In the genomic region with DNA sequence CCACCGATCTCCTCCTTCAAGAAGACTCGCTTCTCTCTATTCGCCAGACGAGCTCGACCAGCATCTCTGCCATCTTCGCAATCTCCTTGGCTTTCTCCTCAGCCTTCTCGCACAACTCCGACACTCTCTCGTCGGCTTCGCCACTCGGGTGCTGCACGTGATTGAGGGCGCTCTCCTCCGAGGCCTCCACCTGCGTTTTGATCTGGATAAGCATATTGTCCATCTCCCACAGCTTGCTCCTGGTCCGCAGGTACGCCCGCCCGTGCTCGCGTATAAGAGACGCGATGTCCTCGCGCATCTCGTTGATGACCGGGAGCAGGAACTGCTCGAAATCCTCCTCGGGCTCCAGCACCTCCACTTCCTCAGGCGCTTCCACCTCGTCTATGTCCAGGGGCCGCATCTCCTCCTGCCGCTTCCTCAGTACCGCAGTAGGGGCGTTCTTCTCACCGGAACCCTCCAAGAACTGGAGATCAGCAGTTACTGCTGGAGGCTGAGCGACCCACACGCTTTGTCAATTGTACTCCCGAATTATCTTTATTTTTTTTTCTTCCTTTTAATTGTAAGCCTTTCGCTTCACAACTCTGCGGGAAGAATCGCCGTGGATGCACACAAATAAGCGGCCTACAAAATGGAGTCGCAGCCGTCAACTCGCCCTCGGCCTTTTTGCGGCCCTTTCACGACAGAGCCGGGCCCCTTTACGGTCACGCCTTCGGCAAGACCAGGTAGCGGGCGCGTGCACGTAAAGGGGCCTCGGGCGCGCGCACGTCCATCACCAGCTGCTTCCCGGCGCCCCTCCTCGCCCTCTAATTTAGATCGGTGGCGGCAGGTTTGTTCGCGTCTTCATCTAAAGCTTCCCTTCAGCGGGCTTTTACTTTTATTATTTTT, we compare ENCODE assay signal across 8 cellular contexts. TPM values are rescaled to one million over a fixed set of nuclear protein-coding genes. Genes with fewer than 3 reads are reported as not detected.
DNase-seq lines count a peak whose midpoint lies in the region; ATAC-seq and TF ChIP-seq lines count a peak whose summit lies in the region.

A gene (minus strand): TSS at position 636 of the 885 bp plus-strand sequence. CDS start 236 bp downstream, at position 400.

- peak; percentile 11 for TF ChIP-seq CTCF in AG04449 (IDR thresholded peaks at IDR 0.05; ENCODE audit: insufficient read depth, low read length, missing control alignments)

- peak within 1 kb of the TSS; percentile 94 for H3K4me3 ChIP-seq in AG04449 (ENCODE audit: low read depth, low read length)

- ATAC-seq in GM18907 (IDR thresholded peaks at IDR 0.05; ENCODE audit: unreplicated experiment): peak; percentile 79
- ATAC-seq in HG03175 (IDR thresholded peaks at IDR 0.05; ENCODE audit: unreplicated experiment): peak; percentile 68

- POLR2A ChIA-PET in AG04449 (lab: Yijun Ruan, JAX): interaction anchor here (0.6 to 1.0 kb wide), 5 partner anchors 17 to 68 kb away, joined by 3 to 4 read pairs (median 4); a partner anchor contains a TSS

- H3K27ac Mint-ChIP-seq in immature natural killer cell: peak within 1 kb of the TSS; percentile 98 to 99 (median 98)

- H3K27me3 Mint-ChIP-seq in immature natural killer cell (ENCODE audit: low read depth in 3 of 3): peaks cover 6 to 8% (median 8%) of the 10 kb centered on the region in 3 donors

- no peaks in the 10 kb centered on the region for H3K9me3 Mint-ChIP-seq in immature natural killer cell

- H3K27ac ChIP-seq in caudate nucleus (ENCODE audit: low read depth, low read length): peak within 1 kb of the TSS; percentile 86

- CTCF ChIA-PET in AG04449 (lab: Yijun Ruan, JAX): interaction anchor here (0.6 to 1.2 kb wide), 10 partner anchors 8 to 373 kb away, joined by 3 to 4 read pairs (median 3); a partner anchor contains a TSS

- peaks cover 61 to 64% of the 10 kb centered on the region in 2 donors for H3K4me1 Mint-ChIP-seq in immature natural killer cell

- H3K4me3 Mint-ChIP-seq in immature natural killer cell: peak within 1 kb of the TSS; percentile 97 to 99 (median 98)

- DNase-seq in AG04449 (ENCODE audit: low read depth, low spot score) (peak; percentile 84), NCI-H345 (lab: John Stamatoyannopoulos, UW) (peak; percentile 95), caudate nucleus (lab: John Stamatoyannopoulos, UW) (peak in 60 of 61 donors; percentile 29 to 97 (median 90)), immature natural killer cell (peak; percentile 96 to 97 (median 97)), smooth muscle cell of the brain vasculature (ENCODE audit: low read depth, low spot score) (peak; percentile 94)
- DNase-seq in activated CD4-positive, CD25-positive, alpha-beta regulatory T cell (lab: John Stamatoyannopoulos, UW): peak; percentile 92 to 96 (median 95)

- peaks cover 6 to 21% (median 11%) of the 10 kb centered on the region in 3 donors for H3K36me3 Mint-ChIP-seq in immature natural killer cell

RNA-seq across cellular contexts. Expression of the gene that starts here (rescaled TPM):
- polyA plus RNA-seq in immature natural killer cell: 100 to 1,000 TPM in 2 of 3 donors, 10 to 100 TPM in 1; 81.3 to 159 (median 139) TPM

Comparison
In these comparisons a context has a peak if more than half of its experiments do, and no peak if none do; other contexts are left out.
1. Peak in every context shown above with its lines: DNase-seq, ATAC-seq, H3K4me3 ChIP-seq and H3K27ac ChIP-seq.